In the genomic region with DNA sequence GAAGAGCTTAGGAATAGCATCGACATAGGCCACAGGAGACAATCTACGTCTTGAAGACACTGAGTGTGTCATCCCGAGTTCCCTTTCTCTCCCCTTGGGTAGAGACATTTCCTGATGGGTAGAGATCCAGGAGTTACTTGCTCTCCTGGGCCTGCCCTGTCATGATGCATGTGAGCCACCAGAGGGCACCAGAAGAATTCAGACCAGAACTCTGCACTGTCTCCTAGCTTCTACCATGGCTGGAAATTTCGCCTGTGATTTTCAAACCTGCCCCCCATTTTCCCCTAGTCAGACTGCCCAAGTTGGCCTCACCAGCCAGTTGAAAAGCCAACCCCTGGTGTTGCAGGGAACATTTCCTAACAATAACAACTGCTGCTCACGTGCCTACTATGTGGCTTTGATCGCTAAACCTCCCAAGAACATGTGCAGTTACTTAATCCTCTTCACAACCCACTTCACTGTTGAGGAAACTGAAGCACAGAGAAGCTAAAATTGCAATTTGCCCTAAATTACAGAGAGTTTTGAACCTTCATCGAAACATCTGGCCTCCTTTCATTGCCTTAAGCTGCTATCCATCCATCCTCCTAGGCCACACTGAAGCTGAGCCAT, we compare ENCODE assay signal across 8 cellular contexts. TPM values are rescaled to one million over a fixed set of nuclear protein-coding genes. Genes with fewer than 3 reads are reported as not detected.
DNase-seq lines count a peak whose midpoint lies in the region; ATAC-seq and TF ChIP-seq lines count a peak whose summit lies in the region.

No MANE protein-coding gene starts in this region.

- H3K9me3 ChIP-seq in Karpas-422 (ENCODE audit: low read length) (no peaks in the 10 kb centered on the region), SJCRH30 (replicated peaks) (no peaks in the 10 kb centered on the region), heart left ventricle (no peaks in the 10 kb centered on the region), psoas muscle (no peaks in the 10 kb centered on the region)

- H3K9me3 Mint-ChIP-seq in activated naive CD4-positive, alpha-beta T cell treated with anti-CD3 and anti-CD28 coated beads, Interleukin-2, amount 50 U/mL, for 72 hours = no peaks in the 10 kb centered on the region

- H3K4me3 ChIP-seq in GM06990 (replicated peaks; ENCODE audit: low read depth, low read length) (no peak overlapping the region), Karpas-422 (ENCODE audit: low read length) (no peak overlapping the region), SJCRH30 (no peak overlapping the region), heart left ventricle (no peak overlapping the region), psoas muscle (no peak overlapping the region)

- H2AFZ ChIP-seq in Karpas-422 (ENCODE audit: low read length) = no peak overlapping the region

- 43 to 53% (median 48%) methylated on average over 6 to 7 of the region's 7 CpGs for WGBS in heart left ventricle, 4 donors
- WGBS in psoas muscle, 3 donors = 45 to 57% (median 56%) methylated on average over 7 of the region's 7 CpGs

- H3K79me2 ChIP-seq in Karpas-422 (ENCODE audit: low read length) = no peaks in the 10 kb centered on the region

- H3K4me1 ChIP-seq in Karpas-422 (ENCODE audit: low read length) (peaks cover 8% of the 10 kb centered on the region), SJCRH30 (no peaks in the 10 kb centered on the region), heart left ventricle (peaks cover 0 to 71% (median 35%) of the 10 kb centered on the region in 12 donors), psoas muscle (peaks cover 8% of the 10 kb centered on the region)

- H3K27ac ChIP-seq in Karpas-422 (ENCODE audit: low read length) (no peak overlapping the region), SJCRH30 (no peak overlapping the region), heart left ventricle (peak overlapping the region in 5 of 12 donors; percentile 28 to 68 (median 46)), psoas muscle (no peak overlapping the region)

- H3K27me3 ChIP-seq in GM06990 (replicated peaks; ENCODE audit: control insufficient read depth, insufficient read depth, low read length) = no peaks in the 10 kb centered on the region
- no peaks in the 10 kb centered on the region for H3K27me3 ChIP-seq in Karpas-422 (ENCODE audit: low read length)
- H3K27me3 ChIP-seq in SJCRH30 = peaks cover 2% of the 10 kb centered on the region; the same call in 1 of the 2 replicates
- no peaks in the 10 kb centered on the region for H3K27me3 ChIP-seq in heart left ventricle
- H3K27me3 ChIP-seq in psoas muscle (ENCODE audit: insufficient read depth in 3 of 3, low read length in 2 of 3) = no peaks in the 10 kb centered on the region

- TF ChIP-seq CTCF in GM06990 (IDR thresholded peaks at IDR 0.05; ENCODE audit: insufficient read depth, low read length, poor library complexity, severe bottlenecking) (peak; percentile 93), heart left ventricle (IDR thresholded peaks at IDR 0.05) (peak; percentile 80 to 97 (median 88)), psoas muscle (IDR thresholded peaks at IDR 0.05) (peak; percentile 92)

- DNase-seq in GM06990 (ENCODE audit: extremely low read depth, insufficient read length) = no peak
- peak; percentile 85 for DNase-seq in Karpas-422
- peak; percentile 59 to 82 for DNase-seq in SJCRH30
- DNase-seq in activated naive CD4-positive, alpha-beta T cell treated with anti-CD3 and anti-CD28 coated beads, Interleukin-2, amount 50 U/mL, for 72 hours (ENCODE audit: low spot score in 2 of 2) = peak in 1 of 2 donors; percentile 68
- DNase-seq in heart left ventricle = peak in 4 of 5 donors; percentile 68 to 75 (median 71)
- peak in 1 of 2 donors; percentile 59 for DNase-seq in psoas muscle
- no peak for DNase-seq in cortex of kidney (lab: John Stamatoyannopoulos, UW)

- no peak overlapping the region for H3K27ac Mint-ChIP-seq in activated naive CD4-positive, alpha-beta T cell treated with anti-CD3 and anti-CD28 coated beads, Interleukin-2, amount 50 U/mL, for 72 hours

- H3K9me2 ChIP-seq in Karpas-422 (replicated peaks; ENCODE audit: insufficient read depth, low read length) = no peaks in the 10 kb centered on the region

- ATAC-seq in GM21825 (IDR thresholded peaks at IDR 0.05; ENCODE audit: unreplicated experiment) = peak; percentile 81
- peak; percentile 75 to 82 for ATAC-seq in activated naive CD4-positive, alpha-beta T cell treated with anti-CD3 and anti-CD28 coated beads, Interleukin-2, amount 50 U/mL, for 72 hours
- ATAC-seq in heart left ventricle = peak; percentile 33 to 77 (median 72)
- peak; percentile 71 to 88 (median 81) for ATAC-seq in psoas muscle

- no peak overlapping the region for H3K4me2 ChIP-seq in Karpas-422 (ENCODE audit: low read depth, low read length, poor library complexity, severe bottlenecking)

- H3K36me3 ChIP-seq in GM06990 (ENCODE audit: control insufficient read depth, insufficient read depth, low read length) = no peaks in the 10 kb centered on the region
- no peaks in the 10 kb centered on the region for H3K36me3 ChIP-seq in Karpas-422 (ENCODE audit: insufficient read depth, low read length)
- H3K36me3 ChIP-seq in SJCRH30 = no peaks in the 10 kb centered on the region
- peaks cover 0 to 7% (median 3%) of the 10 kb centered on the region in 9 donors for H3K36me3 ChIP-seq in heart left ventricle
- no peaks in the 10 kb centered on the region for H3K36me3 ChIP-seq in psoas muscle (ENCODE audit: insufficient read depth in 1 of 2, low read depth in 1 of 2)

- intact Hi-C loops in heart left ventricle (cut with DNase I) (loop anchor here in 9 of 10 donors (1.0 to 10.0 kb wide), 12 partner anchors 37 to 719 kb away; no protein-coding TSS in a partner anchor), psoas muscle (cut with DNase I) (loop anchor here (5.0 to 10.0 kb wide), 3 partner anchors 99 to 279 kb away; no protein-coding TSS in a partner anchor)

- H4K20me1 ChIP-seq in Karpas-422 (ENCODE audit: insufficient read depth, low read depth, low read length) = no peaks in the 10 kb centered on the region

- H3K36me3 Mint-ChIP-seq in activated naive CD4-positive, alpha-beta T cell treated with anti-CD3 and anti-CD28 coated beads, Interleukin-2, amount 50 U/mL, for 72 hours = no peaks in the 10 kb centered on the region

- no peak overlapping the region for H3K9ac ChIP-seq in Karpas-422 (ENCODE audit: low read length)

- TF ChIP-seq POLR2A in heart left ventricle (IDR thresholded peaks at IDR 0.05) = no peak

RNA-seq across cellular contexts. Expression of a gene that starts 47.2 kb away (rescaled TPM):
- total RNA-seq in Karpas-422 (2014; rRNA removed; shearing (Covaris generic); ENCODE audit: low replicate concordance) = 127 and 200 TPM in 2 replicates
- total RNA-seq in SJCRH30 (2014; rRNA removed; shearing (Covaris generic)) = 201 and 237 TPM in 2 replicates
- 100 to 1,000 TPM; 125 to 139 TPM for total RNA-seq in activated naive CD4-positive, alpha-beta T cell treated with anti-CD3 and anti-CD28 coated beads, Interleukin-2, amount 50 U/mL, for 72 hours
- 100 to 1,000 TPM in 8 of 9 donors, 10 to 100 TPM in 1; 88.2 to 130 (median 110) TPM for total RNA-seq in heart left ventricle
- polyA plus RNA-seq in heart left ventricle = 100 to 1,000 TPM in 1 of 2 donors, 10 to 100 TPM in 1; 78.3 to 147 TPM
- total RNA-seq in psoas muscle = 100 to 1,000 TPM in 2 of 4 donors, 10 to 100 TPM in 2; 82.6 to 150 (median 102) TPM
- 100 to 1,000 TPM in 1 of 3 donors, 10 to 100 TPM in 2; 80.7 to 218 (median 83.0) TPM for polyA plus RNA-seq in psoas muscle

Comparison
In these comparisons a context has a peak if more than half of its experiments do, and no peak if none do; other contexts are left out.
1. DNase-seq: peak in Karpas-422 (single experiment), SJCRH30 (2 of 2) and heart left ventricle (4 of 5); none in GM06990 (single experiment) and cortex of kidney (single experiment).
2. Peak in every context shown above with its lines, with median percentiles within 50 percentile points of each other: CTCF ChIP-seq and ATAC-seq.